Comparison of ENCODE assay signal across 14 cellular contexts in the genomic region with DNA sequence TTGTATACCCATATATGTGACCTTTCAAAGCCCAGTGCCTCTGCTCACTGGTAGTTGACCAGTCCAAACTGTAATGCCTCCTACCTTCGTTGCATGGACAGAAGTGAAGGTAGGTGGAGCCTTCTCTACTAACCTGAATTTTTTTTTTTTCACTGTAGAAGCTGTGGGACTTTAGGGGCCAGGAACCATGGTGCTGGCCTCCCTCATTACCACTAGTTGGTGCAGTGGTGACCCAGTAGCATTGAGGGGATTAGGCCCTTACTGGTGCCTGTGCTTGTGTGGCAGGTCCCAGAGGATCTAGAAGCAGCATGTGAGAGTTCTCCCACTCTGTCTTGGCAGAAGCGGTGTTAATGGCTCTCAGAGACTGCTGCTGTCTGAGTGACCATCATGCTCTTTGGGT. TPM values are rescaled to one million over a fixed set of nuclear protein-coding genes. Genes with fewer than 3 reads are reported as not detected.
DNase-seq lines count a peak whose midpoint lies in the region; ATAC-seq and TF ChIP-seq lines count a peak whose summit lies in the region.
"Had no signal": no experiment of that assay in that cellular context is flagged by ENCODE, and none has a peak within 500 bp of the region (broad histone marks: within the 10 kb centered on the region; RNA-seq: fewer than 3 reads in every experiment).

No MANE protein-coding gene starts in this region.

- no peak for TF ChIP-seq EP300 in stomach (IDR thresholded peaks at IDR 0.05)

- TF ChIP-seq POLR2A in stomach (IDR thresholded peaks at IDR 0.05), result no peak

- H3K9me3 Mint-ChIP-seq in CD8-positive, alpha-beta T cell, result peaks cover under 1% of the 10 kb centered on the region

- no peak overlapping the region for H3K27ac ChIP-seq in CD8-positive, alpha-beta T cell (ENCODE audit: low read depth, low read length)
- no peak overlapping the region for H3K27ac ChIP-seq in foreskin keratinocyte
- H3K27ac ChIP-seq in stomach, result no peak overlapping the region
- H3K27ac ChIP-seq: heart left ventricle, prostate gland had no signal

- CTCF ChIA-PET in CD8-positive, alpha-beta T cell (lab: Charles Lee), result no interaction called here

- no peak for ATAC-seq in CD8-positive, alpha-beta T cell
- ATAC-seq in foreskin keratinocyte (no peak), HG03159 (IDR thresholded peaks at IDR 0.05; ENCODE audit: unreplicated experiment) (no peak), GM18517 (IDR thresholded peaks at IDR 0.05; ENCODE audit: unreplicated experiment) (no peak), HG03039 (IDR thresholded peaks at IDR 0.05; ENCODE audit: unreplicated experiment) (no peak)
- ATAC-seq: heart left ventricle had no signal

- 56 to 75% (median 67%) methylated on average over 2 of the region's 2 CpGs for WGBS in stomach, 5 donors

- no peaks in the 10 kb centered on the region for H3K27me3 ChIP-seq in CD8-positive, alpha-beta T cell (ENCODE audit: insufficient read depth, low read length)
- H3K27me3 ChIP-seq in foreskin keratinocyte (peaks cover 8% of the 10 kb centered on the region), stomach (no peaks in the 10 kb centered on the region)
- H3K27me3 ChIP-seq: heart left ventricle had no signal

- H3K4me1 Mint-ChIP-seq in CD8-positive, alpha-beta T cell (ENCODE audit: low read depth), result peaks cover 8% of the 10 kb centered on the region

- no peaks in the 10 kb centered on the region for H3K9me3 ChIP-seq in CD8-positive, alpha-beta T cell (ENCODE audit: low read length)
- no peaks in the 10 kb centered on the region for H3K9me3 ChIP-seq in stomach
- H3K9me3 ChIP-seq: heart left ventricle, prostate gland had no signal

- peak overlapping the region; percentile 15 for H3K4me3 Mint-ChIP-seq in CD8-positive, alpha-beta T cell

- intact Hi-C loops in CD8-positive, alpha-beta T cell (cut with DNase I, micrococcal nuclease), result loop anchor here in 1 of 2 experiments (10.0 kb wide), 1 partner anchor 192 kb away; no protein-coding TSS in a partner anchor
- intact Hi-C loops in stomach (cut with DNase I; ENCODE audit: low total_unique reads), result no loop called here

- H3K4me1 ChIP-seq in CD8-positive, alpha-beta T cell (ENCODE audit: insufficient read depth, low read length), result peaks cover 7% of the 10 kb centered on the region
- H3K4me1 ChIP-seq in foreskin keratinocyte (no peaks in the 10 kb centered on the region), stomach (peaks cover 0 to 27% (median 23%) of the 10 kb centered on the region in 4 donors)
- H3K4me1 ChIP-seq: prostate gland had no signal

- H3K27ac Mint-ChIP-seq in CD8-positive, alpha-beta T cell, result no peak overlapping the region

- H3K36me3 Mint-ChIP-seq in CD8-positive, alpha-beta T cell, result peaks cover 5% of the 10 kb centered on the region

- POLR2A ChIA-PET in CD8-positive, alpha-beta T cell (lab: Charles Lee), result no interaction called here

- no peaks in the 10 kb centered on the region for H3K27me3 Mint-ChIP-seq in CD8-positive, alpha-beta T cell (ENCODE audit: low read depth)

- DNase-seq in CD8-positive, alpha-beta T cell, result no peak
- DNase-seq in OCI-M1 (lab: John Stamatoyannopoulos, UW) (peak; percentile 28), foreskin keratinocyte (no peak), stomach (no peak)
- DNase-seq: anterior cingulate cortex; effector CD8-positive, alpha-beta T cell; heart left ventricle; NCI-H1436; T1000 had no signal

- TF ChIP-seq CTCF in CD8-positive, alpha-beta T cell (IDR thresholded peaks at IDR 0.05), result no peak
- TF ChIP-seq CTCF in GM12874 (IDR thresholded peaks at IDR 0.05; ENCODE audit: insufficient read depth, low read depth, low read length) (peak; percentile 36; the same call in 1 of the 2 replicates), foreskin keratinocyte (conservative IDR thresholded peaks at IDR 0.05) (peak; percentile 1), stomach (IDR thresholded peaks at IDR 0.05) (no peak)

- no peaks in the 10 kb centered on the region for H3K36me3 ChIP-seq in CD8-positive, alpha-beta T cell (ENCODE audit: insufficient read depth, low read length)
- no peaks in the 10 kb centered on the region for H3K36me3 ChIP-seq in stomach
- H3K36me3 ChIP-seq: heart left ventricle, prostate gland had no signal

- no peak overlapping the region for H3K4me3 ChIP-seq in CD8-positive, alpha-beta T cell (ENCODE audit: low read depth, low read length)
- H3K4me3 ChIP-seq in stomach, result no peak overlapping the region
- H3K4me3 ChIP-seq: heart left ventricle, prostate gland had no signal

RNA-seq across cellular contexts. Expression of a gene that starts 2.3 kb away (rescaled TPM):
- 1 to 10 TPM; 4.9 to 5.4 TPM for total RNA-seq in CD8-positive, alpha-beta T cell
- total RNA-seq in foreskin keratinocyte (1.2 and 1.9 TPM in 2 replicates), stomach (100 to 1,000 TPM in 1 of 5 donors, 10 to 100 TPM in 4; 38.9 to 150 (median 68.8) TPM)
- polyA plus RNA-seq in foreskin keratinocyte (0.47 and 0.75 TPM in 2 replicates), stomach (10 to 100 TPM in 1 of 3 donors, 1 to 10 TPM in 2; 4.7 to 20.2 (median 9.1) TPM)

RNA-seq across cellular contexts. Expression of a gene that starts 56.5 kb away (rescaled TPM):
- total RNA-seq in CD8-positive, alpha-beta T cell, result 1 to 10 TPM; 3.0 to 3.3 TPM
- total RNA-seq in foreskin keratinocyte, result 3.9 and 4.3 TPM in 2 replicates
- 0.86 and 1.2 TPM in 2 replicates for polyA plus RNA-seq in foreskin keratinocyte
- 10 to 100 TPM in 4 of 5 donors, 1 to 10 TPM in 1; 8.5 to 25.7 (median 14.0) TPM for total RNA-seq in stomach
- polyA plus RNA-seq in stomach, result 1 to 10 TPM in 2 of 3 donors, under 1 TPM in 1; 0.92 to 1.5 (median 1.5) TPM

Comparison
In these comparisons a context has a peak if more than half of its experiments do, and no peak if none do; other contexts are left out.
1. CTCF ChIP-seq: peak in GM12874 (single experiment) and foreskin keratinocyte (single experiment); none in CD8-positive, alpha-beta T cell (single experiment) and stomach (0 of 7).
2. RNA of a gene that starts 2.3 kb away (total RNA-seq): 38.9 to 150 TPM in stomach; 4.9 to 5.4 TPM in CD8-positive, alpha-beta T cell and 1.2 to 1.9 TPM in foreskin keratinocyte; every median in the first group is over 4 times any median in the second.